Comparison of ENCODE assay signal across 10 cellular contexts in genomic region chr5:55860709-55861108, GRCh38. TPM values are rescaled to one million over a fixed set of nuclear protein-coding genes. Genes with fewer than 3 reads are reported as not detected.
"Had no signal": no experiment of that assay in that cellular context is flagged by ENCODE, and none has a peak within 500 bp of the region (broad histone marks: within the 10 kb centered on the region; RNA-seq: fewer than 3 reads in every experiment).

No MANE protein-coding gene starts in this region.

- H2AFZ ChIP-seq: GM23248, GM23338 had no signal

- H3K36me3 ChIP-seq: HAP-1 had no signal

- H3K4me1 ChIP-seq: HAP-1 had no signal

- H3K9ac ChIP-seq: GM23248 had no signal

- H3K27ac Mint-ChIP-seq: GM23338, H9, HFFc6 had no signal

- H3K4me3 ChIP-seq: GM23248, GM23338, HAP-1 had no signal

- H3K9me3 Mint-ChIP-seq: HFFc6 had no signal

- ATAC-seq: GM23338, HCT116 had no signal

- H3K4me2 ChIP-seq: GM23338 had no signal

- H3K27ac ChIP-seq: GM23248 had no signal

- H3K4me3 Mint-ChIP-seq: GM23338, H9, HFFc6 had no signal

- DNase-seq: GM23248, GOT3, H7, H9, HCEC 1CT, HFFc6 had no signal

- H3K9me3 ChIP-seq: HAP-1 had no signal

- H3K4me1 Mint-ChIP-seq: GM23338 had no signal

RNA-seq across cellular contexts. Expression of gene IL31RA, which starts 9.6 kb away (rescaled TPM):
- total RNA-seq: GM23248, GM23338, H1, H7 had no signal
- polyA plus RNA-seq: GM23338, H1 had no signal
